Comparison of ENCODE assay signal across 9 cellular contexts in genomic region chr3:111864821-111865656, GRCh38. TPM values are rescaled to one million over a fixed set of nuclear protein-coding genes. Genes with fewer than 3 reads are reported as not detected.
DNase-seq lines count a peak whose midpoint lies in the region; ATAC-seq, FAIRE-seq and TF ChIP-seq lines count a peak whose summit lies in the region.
"Had no signal": no experiment of that assay in that cellular context is flagged by ENCODE, and none has a peak within 500 bp of the region (broad histone marks: within the 10 kb centered on the region; RNA-seq: fewer than 3 reads in every experiment).

No MANE protein-coding gene starts in this region.

- peak overlapping the region in 1 of 2 donors; percentile 14 for H3K9ac ChIP-seq in kidney (ENCODE audit: low read length in 2 of 2)

- H3K9me3 ChIP-seq in kidney (ENCODE audit: control insufficient read depth in 1 of 2, low read length in 2 of 2), result no peaks in the 10 kb centered on the region

- DNase-seq in HCEC 1CT, result peak; percentile 80
- peak; percentile 98 for DNase-seq in amniotic epithelial cell (ENCODE audit: low read depth)
- DNase-seq in kidney, result no peak
- peak; percentile 73 for DNase-seq in stromal cell of bone marrow (ENCODE audit: low read depth)
- no peak for DNase-seq in NCI-H1092 (lab: John Stamatoyannopoulos, UW)
- DNase-seq in activated effector memory CD4-positive, alpha-beta T cell treated with anti-CD3 and anti-CD28 coated beads, Interleukin-2, amount 50 U/mL, for 16 hours, result no peak
- no peak for DNase-seq in putamen (ENCODE audit: low spot score)
- DNase-seq: activated CD4-positive, alpha-beta T cell treated with anti-CD3 and anti-CD28 coated beads, Interleukin-2, amount 50 U/mL, for 4 hours had no signal

- peaks cover 21 to 44% of the 10 kb centered on the region in 2 donors for H3K4me1 ChIP-seq in kidney (ENCODE audit: control insufficient read depth in 1 of 2, insufficient read depth in 1 of 2, low read depth in 1 of 2, low read length in 2 of 2)

- peak overlapping the region; percentile 7 to 15 for H3K4me3 ChIP-seq in kidney (ENCODE audit: low read length in 2 of 2)

- H3K27ac ChIP-seq in kidney (ENCODE audit: low read depth in 2 of 2, low read length in 2 of 2), result peak overlapping the region; percentile 74 to 92

- no peak for ATAC-seq in HG03175 (IDR thresholded peaks at IDR 0.05; ENCODE audit: unreplicated experiment)

- peaks cover 0 to 2% of the 10 kb centered on the region in 2 donors for H3K36me3 ChIP-seq in kidney (ENCODE audit: control insufficient read depth in 1 of 2, insufficient read depth in 2 of 2, low read length in 2 of 2)

- no peak for FAIRE-seq in kidney (lab: Jason Lieb, UNC)

- TF ChIP-seq CTCF in kidney (IDR thresholded peaks at IDR 0.05; ENCODE audit: borderline replicate concordance, extremely low read depth, insufficient read depth), result peak; percentile 17

- intact Hi-C loops in kidney (cut with DNase I), result no loop called here

RNA-seq across cellular contexts. Expression of gene PHLDB2, which starts 6.0 kb away (rescaled TPM):
- total RNA-seq in kidney, result 85.6 TPM
- 28.0 TPM for polyA plus RNA-seq in kidney (ENCODE audit: insufficient read depth, low read depth, low replicate concordance)

Comparison
In these comparisons a context has a peak if more than half of its experiments do, and no peak if none do; other contexts are left out.
1. DNase-seq: peak in HCEC 1CT (single experiment), amniotic epithelial cell (single experiment) and stromal cell of bone marrow (single experiment); none in kidney (single experiment), NCI-H1092 (single experiment), activated effector memory CD4-positive, alpha-beta T cell treated with anti-CD3 and anti-CD28 coated beads, Interleukin-2, amount 50 U/mL, for 16 hours (single experiment) and putamen (single experiment).